In genomic region chr12:27814851-27815591, GRCh38 we compare ENCODE assay signal across 22 cellular contexts. TPM values are rescaled to one million over a fixed set of nuclear protein-coding genes. Genes with fewer than 3 reads are reported as not detected.
DNase-seq lines count a peak whose midpoint lies in the region; ATAC-seq and TF ChIP-seq lines count a peak whose summit lies in the region.
"Had no signal": no experiment of that assay in that cellular context is flagged by ENCODE, and none has a peak within 500 bp of the region (broad histone marks: within the 10 kb centered on the region; RNA-seq: fewer than 3 reads in every experiment).

No MANE protein-coding gene starts in this region.

- H4K8ac ChIP-seq in mesenchymal stem cell (ENCODE audit: low read length): no peak overlapping the region

- H3K4me3 ChIP-seq in CD4-positive, CD25-positive, alpha-beta regulatory T cell (ENCODE audit: low read depth, low read length): no peak overlapping the region
- H3K4me3 ChIP-seq in LNCaP clone FGC (ENCODE audit: low read depth, low read length) (no peak overlapping the region), choroid plexus epithelial cell (ENCODE audit: low read depth, low read length) (no peak overlapping the region), mesenchymal stem cell (ENCODE audit: insufficient read depth in 1 of 2, low read depth in 1 of 2, low read length in 2 of 2) (no peak overlapping the region)
- H3K4me3 ChIP-seq: esophagus squamous epithelium, sigmoid colon had no signal

- WGBS in mesenchymal stem cell: 70% methylated on average over 3 of the region's 3 CpGs

- no peak overlapping the region for H3K4ac ChIP-seq in mesenchymal stem cell (ENCODE audit: low read depth in 1 of 2, low read length in 2 of 2)

- H3K79me1 ChIP-seq in mesenchymal stem cell (replicated peaks; ENCODE audit: low read length, poor library complexity, severe bottlenecking): no peaks in the 10 kb centered on the region

- no peak overlapping the region for H2AFZ ChIP-seq in mesenchymal stem cell (ENCODE audit: low read depth, low read length)

- H3K4me3 Mint-ChIP-seq in CD4-positive, CD25-positive, alpha-beta regulatory T cell: peak overlapping the region in 1 of 4 donors; percentile 52
- H3K4me3 Mint-ChIP-seq: CD14-positive monocyte had no signal

- no peak overlapping the region for H3K23ac ChIP-seq in mesenchymal stem cell (ENCODE audit: low read length in 2 of 2)

- no peak for TF ChIP-seq CTCF in LNCaP clone FGC (IDR thresholded peaks at IDR 0.05; ENCODE audit: control insufficient read depth, extremely low read depth, insufficient read depth)
- no peak for TF ChIP-seq CTCF in choroid plexus epithelial cell (conservative IDR thresholded peaks at IDR 0.05; ENCODE audit: low read depth, low read length)

- no peak overlapping the region for H2BK5ac ChIP-seq in mesenchymal stem cell (ENCODE audit: low read depth, low read length, poor library complexity, severe bottlenecking)

- no peak overlapping the region for H3K14ac ChIP-seq in mesenchymal stem cell (ENCODE audit: low read length in 2 of 2)

- no peaks in the 10 kb centered on the region for H3K36me3 Mint-ChIP-seq in CD4-positive, CD25-positive, alpha-beta regulatory T cell
- H3K36me3 Mint-ChIP-seq: CD14-positive monocyte had no signal

- no peaks in the 10 kb centered on the region for H3K36me3 ChIP-seq in CD4-positive, CD25-positive, alpha-beta regulatory T cell (ENCODE audit: control insufficient read depth, insufficient read depth, low read length)
- no peaks in the 10 kb centered on the region for H3K36me3 ChIP-seq in mesenchymal stem cell (ENCODE audit: control insufficient read depth in 1 of 2, insufficient read depth in 2 of 2, low read depth in 1 of 2, low read length in 2 of 2)
- H3K36me3 ChIP-seq: brain microvascular endothelial cell, esophagus squamous epithelium, sigmoid colon had no signal

- peak in 1 of 3 donors; percentile 37 for DNase-seq in CD4-positive, CD25-positive, alpha-beta regulatory T cell
- DNase-seq in LNCaP clone FGC (ENCODE audit: low read depth) (peak; percentile 13), choroid plexus epithelial cell (ENCODE audit: low read depth) (peak; percentile 45), mesenchymal stem cell (peak; percentile 8), ACHN (no peak), middle frontal gyrus (ENCODE audit: extremely low spot score, low spot score) (no peak), Right ventricle myocardium superior (no peak)
- DNase-seq: activated CD4-positive, CD25-positive, alpha-beta regulatory T cell treated with anti-CD3 and anti-CD28 coated beads, Interleukin-2, amount 50 U/mL, for 72 hours; brain microvascular endothelial cell; esophagus squamous epithelium; left cardiac atrium; NCI-H1048; NCI-H2107; NCI-H69; sigmoid colon; stimulated activated CD4-positive, alpha-beta T cell treated with anti-CD3 and anti-CD28 coated beads, Interleukin-4, amount 100 ng/mL, for 1 hour had no signal

- ATAC-seq in CD4-positive, CD25-positive, alpha-beta regulatory T cell (ENCODE audit: low read depth in 2 of 2): no peak
- no peak for ATAC-seq in GM18517 (IDR thresholded peaks at IDR 0.05; ENCODE audit: unreplicated experiment)
- ATAC-seq in Right ventricle myocardium superior (ENCODE audit: poor library complexity): no peak
- ATAC-seq: left cardiac atrium had no signal

- intact Hi-C loops in Right ventricle myocardium superior (cut with DNase I): no loop called here

- no peak overlapping the region for H2BK12ac ChIP-seq in mesenchymal stem cell (ENCODE audit: low read length in 2 of 2)

- in situ Hi-C loops in ACHN (cut with HindIII; ENCODE audit: low pct_ligation_motif_present, low pct_unique_long_range_greater_than_20kb, low sequenced_read_pairs): no loop called here

- H3K18ac ChIP-seq in mesenchymal stem cell (ENCODE audit: low read depth in 1 of 2, low read length in 2 of 2): no peak overlapping the region

- H2BK15ac ChIP-seq in mesenchymal stem cell (ENCODE audit: low read depth, poor library complexity, severe bottlenecking): no peak overlapping the region

- H3K27ac Mint-ChIP-seq in CD4-positive, CD25-positive, alpha-beta regulatory T cell: peak overlapping the region in 2 of 3 donors; percentile 4 to 40

- H3K4me1 Mint-ChIP-seq in CD4-positive, CD25-positive, alpha-beta regulatory T cell: peaks cover 8 to 24% (median 19%) of the 10 kb centered on the region in 4 donors

- no peaks in the 10 kb centered on the region for H3K9me3 Mint-ChIP-seq in CD4-positive, CD25-positive, alpha-beta regulatory T cell

- H2BK120ac ChIP-seq in mesenchymal stem cell (ENCODE audit: low read depth, low read length): no peak overlapping the region

- no peaks in the 10 kb centered on the region for H3K4me1 ChIP-seq in CD4-positive, CD25-positive, alpha-beta regulatory T cell (ENCODE audit: control insufficient read depth, insufficient read depth, low read length, poor library complexity, severe bottlenecking)
- H3K4me1 ChIP-seq in mesenchymal stem cell (ENCODE audit: control insufficient read depth, insufficient read depth, low read depth, low read length): peaks cover 2% of the 10 kb centered on the region
- H3K4me1 ChIP-seq: esophagus squamous epithelium had no signal

- H3K27me3 ChIP-seq in CD4-positive, CD25-positive, alpha-beta regulatory T cell (ENCODE audit: control insufficient read depth, insufficient read depth, low read length): no peaks in the 10 kb centered on the region
- H3K27me3 ChIP-seq in mesenchymal stem cell (ENCODE audit: control insufficient read depth in 1 of 2, insufficient read depth in 1 of 2, low read length in 2 of 2): peaks cover 0 to 9% of the 10 kb centered on the region in 2 experiments
- H3K27me3 ChIP-seq: brain microvascular endothelial cell, sigmoid colon had no signal

- H4K91ac ChIP-seq in mesenchymal stem cell (ENCODE audit: low read length): no peak overlapping the region

- no peaks in the 10 kb centered on the region for H3K27me3 Mint-ChIP-seq in CD4-positive, CD25-positive, alpha-beta regulatory T cell

- H2AK5ac ChIP-seq in mesenchymal stem cell (ENCODE audit: low read length, severe bottlenecking): no peak overlapping the region

- no peaks in the 10 kb centered on the region for H3K9me3 ChIP-seq in CD4-positive, CD25-positive, alpha-beta regulatory T cell (ENCODE audit: control insufficient read depth in 2 of 2, low read length in 2 of 2)
- no peaks in the 10 kb centered on the region for H3K9me3 ChIP-seq in mesenchymal stem cell (ENCODE audit: control insufficient read depth, low read length)
- H3K9me3 ChIP-seq: esophagus squamous epithelium, sigmoid colon had no signal

- no peak overlapping the region for H3K27ac ChIP-seq in CD4-positive, CD25-positive, alpha-beta regulatory T cell (ENCODE audit: insufficient read depth, low read length, poor library complexity, severe bottlenecking)
- no peak overlapping the region for H3K27ac ChIP-seq in mesenchymal stem cell (ENCODE audit: low read length, poor library complexity, severe bottlenecking)
- H3K27ac ChIP-seq: brain microvascular endothelial cell, esophagus squamous epithelium, sigmoid colon had no signal

- no peak overlapping the region for H3K9ac ChIP-seq in mesenchymal stem cell (ENCODE audit: low read length)

- no peak overlapping the region for H3K4me2 ChIP-seq in mesenchymal stem cell (ENCODE audit: low read length, poor library complexity, severe bottlenecking)

RNA-seq across cellular contexts. Expression of gene MANSC4, which starts 35.0 kb away (rescaled TPM):
- not detected for total RNA-seq in CD4-positive, CD25-positive, alpha-beta regulatory T cell
- 1 to 10 TPM in 3 of 4 donors, not detected in 1; 1.5 to 2.4 (median 1.9) TPM for polyA plus RNA-seq in CD4-positive, CD25-positive, alpha-beta regulatory T cell
- polyA plus RNA-seq in mesenchymal stem cell (2013, experiment 1 of 2): not detected
- not detected for polyA plus RNA-seq in mesenchymal stem cell (2013, experiment 2 of 2)
- not detected for total RNA-seq in Right ventricle myocardium superior
- total RNA-seq: dermis microvascular lymphatic vessel endothelial cell; esophagus squamous epithelium; left cardiac atrium; osteoblast; RPMI7951; sigmoid colon; T-helper 1 cell treated with Interleukin-12 subunit alpha and Interleukin-12 subunit beta and Interleukin-4 antibody, amounts not matched to agents 30 ng/mL and 1 ng/mL, for 36 hours had no signal
- polyA plus RNA-seq: CD14-positive monocyte, sigmoid colon had no signal

RNA-seq across cellular contexts. Expression of gene KLHL42, which starts 35.0 kb away (rescaled TPM):
- total RNA-seq in CD4-positive, CD25-positive, alpha-beta regulatory T cell: 23.6 TPM
- 10 to 100 TPM; 10.6 to 15.0 (median 12.6) TPM for polyA plus RNA-seq in CD4-positive, CD25-positive, alpha-beta regulatory T cell
- 9.8 TPM for polyA plus RNA-seq in mesenchymal stem cell (2013, experiment 1 of 2)
- polyA plus RNA-seq in mesenchymal stem cell (2013, experiment 2 of 2): 10.0 TPM
- total RNA-seq in Right ventricle myocardium superior: 5.4 TPM

Comparison
In these comparisons a context has a peak if more than half of its experiments do, and no peak if none do; other contexts are left out.
1. DNase-seq: peak in LNCaP clone FGC (single experiment), choroid plexus epithelial cell (single experiment) and mesenchymal stem cell (single experiment); none in ACHN (single experiment), middle frontal gyrus (single experiment) and Right ventricle myocardium superior (single experiment).